In genomic region chr9:19230356-19231125, GRCh38 we compare ENCODE assay signal across 8 cellular contexts. TPM values are rescaled to one million over a fixed set of nuclear protein-coding genes. Genes with fewer than 3 reads are reported as not detected.
DNase-seq lines count a peak whose midpoint lies in the region; FAIRE-seq and TF ChIP-seq lines count a peak whose summit lies in the region.

TSS of gene DENND4C (plus strand) at chr9:19230693. CDS start at chr9:19276175, 45,482 bp downstream.

- H3K27me3 ChIP-seq in neutrophil: no peaks in the 10 kb centered on the region

- no peak for TF ChIP-seq CTCF in neutrophil (IDR thresholded peaks at IDR 0.05)

- DNase-seq in GDM1 (lab: John Stamatoyannopoulos, UW) (peak; percentile 83), H4 (ENCODE audit: low spot score) (peak; percentile 79), LoVo (ENCODE audit: low spot score) (peak; percentile 87), SHP77 treated with DMSO at 0.1 percent for 48 hours (lab: John Stamatoyannopoulos, UW) (peak; percentile 18), frontal cortex (ENCODE audit: low spot score in 2 of 2) (peak; percentile 82 to 87), substantia nigra (lab: John Stamatoyannopoulos, UW) (peak; percentile 58 to 96 (median 85))
- DNase-seq in activated gamma-delta T cell treated with anti-CD3 and anti-CD28 coated beads, Interleukin-2, amount 50 U/mL, for 16 hours (ENCODE audit: low read depth): peak; percentile 68

- H3K4me1 ChIP-seq in neutrophil (ENCODE audit: control insufficient read depth in 1 of 2, insufficient read depth in 1 of 2, low read depth in 1 of 2, low read length in 1 of 2): peaks cover 21 to 25% of the 10 kb centered on the region in 2 experiments

- no peaks in the 10 kb centered on the region for H3K36me3 ChIP-seq in neutrophil

- no peak for FAIRE-seq in frontal cortex (lab: Jason Lieb, UNC)

- H3K27ac ChIP-seq in neutrophil (peak within 1 kb of the TSS; percentile 84), substantia nigra (ENCODE audit: low read depth, low read length, poor library complexity, severe bottlenecking) (peak within 1 kb of the TSS; percentile 90)

- peak within 1 kb of the TSS; percentile 78 to 80 for H3K4me3 ChIP-seq in neutrophil (ENCODE audit: low read depth in 1 of 2, low read length in 1 of 2)

- no peaks in the 10 kb centered on the region for H3K9me3 ChIP-seq in neutrophil

RNA-seq across cellular contexts. Expression of gene DENND4C, which starts in this region (rescaled TPM):
- total RNA-seq in H4 (2014; rRNA removed; shearing (Covaris generic)): 16.5 and 19.3 TPM in 2 replicates
- total RNA-seq in frontal cortex: 74.6 TPM

Comparison
In these comparisons a context has a peak if more than half of its experiments do, and no peak if none do; other contexts are left out.
1. Peak in every context shown above with its lines: DNase-seq, H3K4me3 ChIP-seq and H3K27ac ChIP-seq.
2. DNase-seq: peak in every context shown above with its lines; median percentile 87 in LoVo; 85 in substantia nigra; 84 in frontal cortex; 83 in GDM1; 79 in H4; 68 in activated gamma-delta T cell treated with anti-CD3 and anti-CD28 coated beads, Interleukin-2, amount 50 U/mL, for 16 hours; 18 in SHP77 treated with DMSO at 0.1 percent for 48 hours.